Comparison of ENCODE assay signal across 13 cellular contexts in the genomic region with DNA sequence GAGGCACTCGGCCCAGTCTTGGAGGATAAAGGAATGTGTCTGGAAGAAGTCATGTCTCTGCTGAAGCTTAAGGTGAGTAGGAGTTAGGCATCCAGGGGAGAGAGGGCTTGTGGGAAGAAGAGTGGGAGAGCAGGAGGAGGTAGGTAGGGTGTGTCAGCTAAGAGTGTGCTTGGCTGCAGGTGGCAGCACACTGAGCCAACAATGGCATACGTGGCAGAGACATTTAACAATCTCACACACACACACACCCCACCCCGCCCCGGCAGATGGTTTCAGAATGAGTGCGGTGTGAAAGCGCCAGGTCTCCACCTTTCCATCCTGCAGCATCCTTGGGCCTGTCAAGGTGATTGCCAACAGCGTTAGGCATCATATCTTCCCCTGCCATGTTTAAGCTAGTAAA. TPM values are rescaled to one million over a fixed set of nuclear protein-coding genes. Genes with fewer than 3 reads are reported as not detected.
A peak's percentile ranks its signal among the peaks of the same experiment; 100 is the strongest.
DNase-seq lines count a peak whose midpoint lies in the region; ATAC-seq lines count a peak whose summit lies in the region.
"Had no signal": no experiment of that assay in that cellular context is flagged by ENCODE, and none has a peak within 500 bp of the region (broad histone marks: within the 10 kb centered on the region; RNA-seq: fewer than 3 reads in every experiment).

No MANE protein-coding gene starts in this region.

- H3K4me1 Mint-ChIP-seq in activated naive CD8-positive, alpha-beta T cell treated with anti-CD3 and anti-CD28 coated beads, Interleukin-2, amount 10 ng/mL, durations not matched to agents 7 days and 5 days = peaks cover 14% of the 10 kb centered on the region

- peak; percentile 75 for DNase-seq in NCI-H748 (lab: John Stamatoyannopoulos, UW; ENCODE audit: unreplicated experiment)
- no peak for DNase-seq in NCI-H748 treated with DMSO at 0.1 percent for 48 hours (lab: John Stamatoyannopoulos, UW)
- peak; percentile 26 for DNase-seq in HT-29 (ENCODE audit: low spot score)
- DNase-seq in activated naive CD8-positive, alpha-beta T cell treated with anti-CD3 and anti-CD28 coated beads, Interleukin-2, amount 10 ng/mL, durations not matched to agents 7 days and 5 days = no peak
- DNase-seq in stimulated activated CD4-positive, alpha-beta T cell treated with anti-CD3 and anti-CD28 coated beads, Interleukin-4, amount 100 ng/mL, for 1 hour = peak; percentile 13
- no peak for DNase-seq in NCI-H2081 (lab: John Stamatoyannopoulos, UW)
- no peak for DNase-seq in occipital lobe (lab: John Stamatoyannopoulos, UW)
- no peak for DNase-seq in SKM-1 (lab: John Stamatoyannopoulos, UW; ENCODE audit: unreplicated experiment)
- DNase-seq: effector memory CD4-positive, alpha-beta T cell; naive B cell; NCI-H82; T1000; uterus had no signal

- no peaks in the 10 kb centered on the region for H3K36me3 Mint-ChIP-seq in activated naive CD8-positive, alpha-beta T cell treated with anti-CD3 and anti-CD28 coated beads, Interleukin-2, amount 10 ng/mL, durations not matched to agents 7 days and 5 days

- peaks cover 7% of the 10 kb centered on the region for H3K27me3 Mint-ChIP-seq in activated naive CD8-positive, alpha-beta T cell treated with anti-CD3 and anti-CD28 coated beads, Interleukin-2, amount 10 ng/mL, durations not matched to agents 7 days and 5 days

- H3K4me3 Mint-ChIP-seq in activated naive CD8-positive, alpha-beta T cell treated with anti-CD3 and anti-CD28 coated beads, Interleukin-2, amount 10 ng/mL, durations not matched to agents 7 days and 5 days = no peak overlapping the region

- peak; percentile 41 for ATAC-seq in activated naive CD8-positive, alpha-beta T cell treated with anti-CD3 and anti-CD28 coated beads, Interleukin-2, amount 10 ng/mL, durations not matched to agents 7 days and 5 days (ENCODE audit: low read depth)

- POLR2A ChIA-PET in activated naive CD8-positive, alpha-beta T cell treated with anti-CD3 and anti-CD28 coated beads, Interleukin-2, amount 10 ng/mL, durations not matched to agents 7 days and 5 days (lab: Charles Lee) = interaction anchor here (1.0 to 1.4 kb wide), 3 partner anchors 11 to 278 kb away, joined by 3 read pairs; partner anchors contain the start of gene ARPC1A

- no peak overlapping the region for H3K27ac Mint-ChIP-seq in activated naive CD8-positive, alpha-beta T cell treated with anti-CD3 and anti-CD28 coated beads, Interleukin-2, amount 10 ng/mL, durations not matched to agents 7 days and 5 days
- H3K27ac Mint-ChIP-seq: naive B cell had no signal

- no peaks in the 10 kb centered on the region for H3K9me3 Mint-ChIP-seq in activated naive CD8-positive, alpha-beta T cell treated with anti-CD3 and anti-CD28 coated beads, Interleukin-2, amount 10 ng/mL, durations not matched to agents 7 days and 5 days

RNA-seq across cellular contexts. Expression of gene ARPC1A, which starts 11.2 kb away (rescaled TPM):
- 120 and 151 TPM in 2 replicates for total RNA-seq in HT-29 (2014; rRNA removed; shearing (Covaris generic))
- 10 to 100 TPM; 50.6 to 53.5 TPM for total RNA-seq in activated naive CD8-positive, alpha-beta T cell treated with anti-CD3 and anti-CD28 coated beads, Interleukin-2, amount 10 ng/mL, durations not matched to agents 7 days and 5 days
- total RNA-seq in occipital lobe = 72.1 TPM

RNA-seq across cellular contexts. Expression of gene MYH16, which starts 41.9 kb away (rescaled TPM):
- 0.05 TPM in 1 of 2 replicates, not detected in the other for total RNA-seq in HT-29 (2014; rRNA removed; shearing (Covaris generic))
- total RNA-seq in activated naive CD8-positive, alpha-beta T cell treated with anti-CD3 and anti-CD28 coated beads, Interleukin-2, amount 10 ng/mL, durations not matched to agents 7 days and 5 days = not detected
- not detected for total RNA-seq in occipital lobe
- total RNA-seq: uterus had no signal

Comparison
In these comparisons a context has a peak if more than half of its experiments do, and no peak if none do; other contexts are left out.
1. DNase-seq: peak in NCI-H748 (single experiment), HT-29 (single experiment) and stimulated activated CD4-positive, alpha-beta T cell treated with anti-CD3 and anti-CD28 coated beads, Interleukin-4, amount 100 ng/mL, for 1 hour (single experiment); none in NCI-H748 treated with DMSO at 0.1 percent for 48 hours (single experiment), activated naive CD8-positive, alpha-beta T cell treated with anti-CD3 and anti-CD28 coated beads, Interleukin-2, amount 10 ng/mL, durations not matched to agents 7 days and 5 days (single experiment), NCI-H2081 (0 of 2), occipital lobe (single experiment) and SKM-1 (single experiment).